In genomic region chrX:94065091-94065490, GRCh38 we compare ENCODE assay signal across 35 cellular contexts.
"Had no signal": no experiment of that assay in that cellular context is flagged by ENCODE, and none has a peak within 500 bp of the region (broad histone marks: within the 10 kb centered on the region; RNA-seq: fewer than 3 reads in every experiment).

No MANE protein-coding gene starts in this region.

- H3K9me3 ChIP-seq: adrenal gland, body of pancreas, breast epithelium had no signal

- H3K27me3 ChIP-seq: body of pancreas, brain microvascular endothelial cell had no signal

- H3K36me3 Mint-ChIP-seq: activated CD4-positive, alpha-beta memory T cell treated with anti-CD3 and anti-CD28 coated beads for 36 hours; activated naive CD4-positive, alpha-beta T cell treated with anti-CD3 and anti-CD28 coated beads, Interleukin-2, amount 50 U/mL, for 72 hours; activated naive CD8-positive, alpha-beta T cell treated with anti-CD3 and anti-CD28 coated beads for 36 hours had no signal

- H3K36me3 ChIP-seq: adrenal gland, brain microvascular endothelial cell, breast epithelium, WERI-Rb-1 had no signal

- DNase-seq: activated B cell treated with CpG ODN at 0.5 μM for 24 hours; activated CD4-positive, alpha-beta memory T cell treated with anti-CD3 and anti-CD28 coated beads for 36 hours; activated CD4-positive, alpha-beta T cell treated with anti-CD3 and anti-CD28 coated beads for 4 hours; activated CD4-positive, alpha-beta T cell treated with anti-CD3 and anti-CD28 coated beads, Interleukin-2, amount 10 ng/mL, durations not matched to agents 24 days and 14 days; activated CD4-positive, alpha-beta T cell treated with anti-CD3 and anti-CD28 coated beads, Interleukin-2, amount 50 U/mL, for 1 hour; activated CD4-positive, alpha-beta T cell treated with anti-CD3 and anti-CD28 coated beads, Interleukin-2, amount 50 U/mL, for 4 hours; activated CD4-positive, CD25-positive, alpha-beta regulatory T cell treated with anti-CD3 and anti-CD28 coated beads, Interleukin-2, amount 50 U/mL, for 72 hours; activated CD8-positive, alpha-beta memory T cell treated with anti-CD3 and anti-CD28 coated beads, Interleukin-2, amount 50 U/mL, for 4 hours; activated CD8-positive, alpha-beta T cell treated with anti-CD3 and anti-CD28 coated beads for 36 hours; activated effector memory CD4-positive, alpha-beta T cell treated with anti-CD3 and anti-CD28 coated beads, Interleukin-2, amount 50 U/mL, for 16 hours; activated gamma-delta T cell treated with Interleukin-2 at 50 U/mL for 16 hours; activated naive CD4-positive, alpha-beta T cell; activated naive CD4-positive, alpha-beta T cell treated with anti-CD3 and anti-CD28 coated beads for 36 hours; activated naive CD4-positive, alpha-beta T cell treated with anti-CD3 and anti-CD28 coated beads, Interleukin-2, amount 50 U/mL, for 16 hours; activated naive CD8-positive, alpha-beta T cell treated with anti-CD3 and anti-CD28 coated beads for 36 hours; activated T-cell treated with anti-CD3 and anti-CD28 coated beads for 4 hours; activated T-cell treated with anti-CD3 and anti-CD28 coated beads, Interleukin-2, amount 50 U/mL, for 1 hour; activated T-cell treated with anti-CD3 and anti-CD28 coated beads, Interleukin-2, amount 50 U/mL, for 4 hours; activated T-cell treated with anti-CD3 and anti-CD28 coated beads, Interleukin-2, amount 50 U/mL, for 72 hours; adrenal gland; amniotic stem cell; aorta; body of pancreas; brain microvascular endothelial cell; central memory CD4-positive, alpha-beta T cell; T-helper 1 cell; T-helper 2 cell; T-helper 9 cell; WERI-Rb-1 had no signal

- H3K27me3 Mint-ChIP-seq: activated B cell treated with CpG ODN at 0.5 μM for 24 hours; activated CD4-positive, alpha-beta memory T cell treated with anti-CD3 and anti-CD28 coated beads for 36 hours; activated CD4-positive, alpha-beta T cell treated with anti-CD3 and anti-CD28 coated beads, Interleukin-2, amount 10 ng/mL, durations not matched to agents 24 days and 14 days; activated CD8-positive, alpha-beta T cell treated with anti-CD3 and anti-CD28 coated beads for 36 hours; activated naive CD8-positive, alpha-beta T cell treated with anti-CD3 and anti-CD28 coated beads for 36 hours; activated T-helper 17 cell treated with anti-CD3 and anti-CD28 coated beads, Interleukin-2, amount 50 U/mL, for 72 hours had no signal

- H3K4me1 ChIP-seq: adrenal gland, body of pancreas, breast epithelium had no signal

- H3K27ac Mint-ChIP-seq: activated B cell treated with CpG ODN at 0.5 μM for 24 hours; activated CD4-positive, alpha-beta memory T cell treated with anti-CD3 and anti-CD28 coated beads for 36 hours; activated CD4-positive, alpha-beta T cell treated with anti-CD3 and anti-CD28 coated beads, Interleukin-2, amount 10 ng/mL, durations not matched to agents 24 days and 14 days; activated CD8-positive, alpha-beta T cell treated with anti-CD3 and anti-CD28 coated beads for 36 hours; activated naive CD4-positive, alpha-beta T cell treated with anti-CD3 and anti-CD28 coated beads for 36 hours; activated naive CD4-positive, alpha-beta T cell treated with anti-CD3 and anti-CD28 coated beads, Interleukin-2, amount 50 U/mL, for 72 hours; activated naive CD8-positive, alpha-beta T cell treated with anti-CD3 and anti-CD28 coated beads for 36 hours; activated T-cell treated with anti-CD3 and anti-CD28 coated beads, Interleukin-2, amount 50 U/mL, for 72 hours; activated T-helper 1 cell treated with anti-CD3 and anti-CD28 coated beads, Interleukin-12 subunit alpha, Interleukin-12 subunit beta, Interleukin-2, Interleukin-4 antibody, amounts not matched to agents 30 ng/mL and 10 ng/mL and 1 ng/mL, durations not matched to agents 14 hours and 24 hours and 36 hours; activated T-helper 17 cell treated with anti-CD3 and anti-CD28 coated beads, Interleukin-2, amount 50 U/mL, for 72 hours; T-helper 1 cell treated with Interleukin-12 subunit alpha and Interleukin-12 subunit beta and Interleukin-4 antibody, amounts not matched to agents 30 μg/mL and 1 μg/mL, for 36 hours; T-helper 2 cell treated with Interferon-gamma antibody and Interleukin-4, amounts not matched to agents 5 μg/mL and 100 μg/mL, for 36 hours had no signal

- H3K4me3 ChIP-seq: adrenal gland, body of pancreas, breast epithelium had no signal

- H3K4me3 Mint-ChIP-seq: activated B cell treated with CpG ODN at 0.5 μM for 24 hours; activated CD4-positive, alpha-beta memory T cell treated with anti-CD3 and anti-CD28 coated beads for 36 hours; activated CD4-positive, alpha-beta T cell treated with anti-CD3 and anti-CD28 coated beads, Interleukin-2, amount 10 ng/mL, durations not matched to agents 24 days and 14 days; activated CD8-positive, alpha-beta T cell treated with anti-CD3 and anti-CD28 coated beads for 36 hours; activated naive CD4-positive, alpha-beta T cell treated with anti-CD3 and anti-CD28 coated beads for 36 hours; activated naive CD8-positive, alpha-beta T cell treated with anti-CD3 and anti-CD28 coated beads for 36 hours; activated T-cell treated with anti-CD3 and anti-CD28 coated beads, Interleukin-2, amount 50 U/mL, for 4 hours; activated T-cell treated with anti-CD3 and anti-CD28 coated beads, Interleukin-2, amount 50 U/mL, for 72 hours; activated T-helper 1 cell treated with anti-CD3 and anti-CD28 coated beads, Interleukin-12 subunit alpha, Interleukin-12 subunit beta, Interleukin-2, Interleukin-4 antibody, amounts not matched to agents 30 ng/mL and 10 ng/mL and 1 ng/mL, durations not matched to agents 14 hours and 24 hours and 36 hours; activated T-helper 17 cell treated with anti-CD3 and anti-CD28 coated beads, Interleukin-2, amount 50 U/mL, for 72 hours; T-helper 1 cell treated with Interleukin-12 subunit alpha and Interleukin-12 subunit beta and Interleukin-4 antibody, amounts not matched to agents 30 μg/mL and 1 μg/mL, for 36 hours; T-helper 2 cell treated with Interferon-gamma antibody and Interleukin-4, amounts not matched to agents 5 μg/mL and 100 μg/mL, for 36 hours had no signal

- H3K9me3 Mint-ChIP-seq: activated CD4-positive, alpha-beta T cell treated with anti-CD3 and anti-CD28 coated beads, Interleukin-2, amount 10 ng/mL, durations not matched to agents 24 days and 14 days; activated CD8-positive, alpha-beta T cell treated with anti-CD3 and anti-CD28 coated beads for 36 hours; activated naive CD8-positive, alpha-beta T cell treated with anti-CD3 and anti-CD28 coated beads for 36 hours; activated T-helper 1 cell treated with anti-CD3 and anti-CD28 coated beads, Interleukin-12 subunit alpha, Interleukin-12 subunit beta, Interleukin-2, Interleukin-4 antibody, amounts not matched to agents 30 ng/mL and 10 ng/mL and 1 ng/mL, durations not matched to agents 14 hours and 24 hours and 36 hours; T-helper 1 cell treated with Interleukin-12 subunit alpha and Interleukin-12 subunit beta and Interleukin-4 antibody, amounts not matched to agents 30 μg/mL and 1 μg/mL, for 36 hours; T-helper 2 cell treated with Interferon-gamma antibody and Interleukin-4, amounts not matched to agents 5 μg/mL and 100 μg/mL, for 36 hours had no signal

- H3K4me1 Mint-ChIP-seq: activated B cell treated with CpG ODN at 0.5 μM for 24 hours; activated CD4-positive, alpha-beta T cell treated with anti-CD3 and anti-CD28 coated beads, Interleukin-2, amount 10 ng/mL, durations not matched to agents 24 days and 14 days; activated naive CD8-positive, alpha-beta T cell treated with anti-CD3 and anti-CD28 coated beads for 36 hours; activated T-helper 17 cell treated with anti-CD3 and anti-CD28 coated beads, Interleukin-2, amount 50 U/mL, for 72 hours had no signal

- H3K27ac ChIP-seq: adrenal gland, body of pancreas, brain microvascular endothelial cell, breast epithelium, WERI-Rb-1 had no signal

- ATAC-seq: activated CD8-positive, alpha-beta T cell treated with anti-CD3 and anti-CD28 coated beads for 36 hours; activated naive CD4-positive, alpha-beta T cell treated with anti-CD3 and anti-CD28 coated beads, Interleukin-2, amount 50 U/mL, for 72 hours; activated T-cell treated with anti-CD3 and anti-CD28 coated beads, Interleukin-2, amount 50 U/mL, for 4 hours; activated T-cell treated with anti-CD3 and anti-CD28 coated beads, Interleukin-2, amount 50 U/mL, for 72 hours; activated T-helper 17 cell treated with anti-CD3 and anti-CD28 coated beads, Interleukin-2, amount 50 U/mL, for 72 hours; body of pancreas had no signal
